Comparison of ENCODE assay signal across 18 cellular contexts in genomic region chr4:133484287-133484686, GRCh38.
"Had no signal": no experiment of that assay in that cellular context is flagged by ENCODE, and none has a peak within 500 bp of the region (broad histone marks: within the 10 kb centered on the region; RNA-seq: fewer than 3 reads in every experiment).

No MANE protein-coding gene starts in this region.

- H3K36me3 ChIP-seq: heart left ventricle, sigmoid colon, stomach, upper lobe of left lung had no signal

- H3K9me3 ChIP-seq: sigmoid colon, stomach, testis, upper lobe of left lung had no signal

- H3K27ac ChIP-seq: epithelial cell of prostate, heart left ventricle, sigmoid colon, stomach, testis, upper lobe of left lung had no signal

- H3K27me3 Mint-ChIP-seq: activated naive CD8-positive, alpha-beta T cell; effector memory CD8-positive, alpha-beta T cell had no signal

- H3K27me3 ChIP-seq: heart left ventricle, sigmoid colon, stomach, testis, upper lobe of left lung had no signal

- H3K4me1 Mint-ChIP-seq: immature natural killer cell, mesothelial cell of epicardium, nephron progenitor cell had no signal

- H3K27ac Mint-ChIP-seq: activated naive CD8-positive, alpha-beta T cell; effector memory CD8-positive, alpha-beta T cell; immature natural killer cell; mesothelial cell of epicardium; nephron progenitor cell; T-helper 2 cell treated with Interferon-gamma antibody and Interleukin-4, amounts not matched to agents 5 μg/mL and 100 μg/mL, for 36 hours had no signal

- DNase-seq: activated CD4-positive, alpha-beta T cell treated with anti-CD3 and anti-CD28 coated beads, Interleukin-2, amount 50 U/mL, for 1 hour; activated CD8-positive, alpha-beta memory T cell treated with anti-CD3 and anti-CD28 coated beads for 24 hours; activated gamma-delta T cell treated with Interleukin-2 at 50 U/mL for 16 hours; dermis blood vessel endothelial cell; effector memory CD8-positive, alpha-beta T cell; heart left ventricle; immature natural killer cell; sigmoid colon; stimulated activated CD4-positive, alpha-beta T cell treated with anti-CD3 and anti-CD28 coated beads, Interleukin-1b, Interleukin-23, amount 100 ng/mL, for 48 hours; stomach; upper lobe of left lung had no signal

- ATAC-seq: activated CD4-positive, CD25-positive, alpha-beta regulatory T cell treated with anti-CD3 and anti-CD28 coated beads, Interleukin-2, amount 50 U/mL, for 24 hours; effector memory CD8-positive, alpha-beta T cell; heart left ventricle had no signal

- H3K36me3 Mint-ChIP-seq: activated naive CD8-positive, alpha-beta T cell; immature natural killer cell; mesothelial cell of epicardium had no signal

- H3K4me1 ChIP-seq: heart left ventricle, sigmoid colon, stomach, testis, upper lobe of left lung had no signal

- H3K4me3 Mint-ChIP-seq: activated naive CD8-positive, alpha-beta T cell; effector memory CD8-positive, alpha-beta T cell; immature natural killer cell; mesothelial cell of epicardium; nephron progenitor cell; T-helper 2 cell treated with Interferon-gamma antibody and Interleukin-4, amounts not matched to agents 5 μg/mL and 100 μg/mL, for 36 hours had no signal

- H3K4me3 ChIP-seq: heart left ventricle, sigmoid colon, stomach, testis, upper lobe of left lung had no signal
